In genomic region chr6:113873043-113873667, GRCh38 we compare ENCODE assay signal across 1 cellular context.
TF ChIP-seq lines count a peak whose summit lies in the region.

No MANE protein-coding gene starts in this region.

TF ChIP-seq in HepG2, 621 proteins besides CTCF, POLR2A, EP300 and RAD21 (continued from another document and continues in another):
- TF ChIP-seq IKZF5 (CRISPR knock-in tag; IDR thresholded peaks at IDR 0.05) (no peak), REST (IDR thresholded peaks at IDR 0.05; ENCODE audit: borderline replicate concordance in 1 of 2, low read depth in 1 of 2, low read length in 2 of 2) (peak in 1 of 2 experiments; percentile 35; a peak in 1 of 4 replicates), HNRNPH1 (optimal IDR thresholded peaks at IDR 0.05; ENCODE audit: low read depth, low read length) (no peak), ZBED4 (CRISPR knock-in tag; IDR thresholded peaks at IDR 0.05; ENCODE audit: borderline replicate concordance) (no peak), ZNF17 (CRISPR knock-in tag; IDR thresholded peaks at IDR 0.05) (no peak), IRF2 (CRISPR knock-in tag; IDR thresholded peaks at IDR 0.05) (no peak), RFX5 (IDR thresholded peaks at IDR 0.05; ENCODE audit: low read depth, low read length) (no peak), ZBTB37 (CRISPR knock-in tag; IDR thresholded peaks at IDR 0.05) (no peak), ZBTB10 (CRISPR knock-in tag; IDR thresholded peaks at IDR 0.05; ENCODE audit: borderline replicate concordance) (no peak), JUNB (CRISPR knock-in tag; IDR thresholded peaks at IDR 0.05; ENCODE audit: borderline replicate concordance) (no peak), FOXO1 (CRISPR knock-in tag; IDR thresholded peaks at IDR 0.05) (no peak), RARG (CRISPR knock-in tag; IDR thresholded peaks at IDR 0.05; ENCODE audit: low read depth) (no peak), ZNF331 (CRISPR knock-in tag; IDR thresholded peaks at IDR 0.05) (0 out of 2 replicates have a peak, but pooled peaks have one; percentile 8), SUZ12 (IDR thresholded peaks at IDR 0.05; ENCODE audit: low read depth, low read length) (no peak), LBX2 (CRISPR knock-in tag; IDR thresholded peaks at IDR 0.05; ENCODE audit: borderline replicate concordance) (no peak), ZSCAN29 (CRISPR knock-in tag; conservative IDR thresholded peaks at IDR 0.05) (peak; percentile 75; the same call in 1 of the 2 replicates), HNRNPUL1 (IDR thresholded peaks at IDR 0.05; ENCODE audit: low read depth, low read length) (no peak), AFF4 (CRISPR knock-in tag; IDR thresholded peaks at IDR 0.05) (no peak), HCFC1 (IDR thresholded peaks at IDR 0.05; ENCODE audit: low read depth, low read length) (no peak), SP5 (CRISPR knock-in tag; IDR thresholded peaks at IDR 0.05; ENCODE audit: borderline replicate concordance, low read depth) (no peak), ZNF589 (CRISPR knock-in tag; conservative IDR thresholded peaks at IDR 0.05) (no peak), AGO1 (IDR thresholded peaks at IDR 0.05; ENCODE audit: low read depth, low read length, poor library complexity, severe bottlenecking) (no peak), ZBTB39 (CRISPR knock-in tag; IDR thresholded peaks at IDR 0.05) (no peak), ZNF772 (CRISPR knock-in tag; IDR thresholded peaks at IDR 0.05) (no peak), ZNF317 (CRISPR knock-in tag; IDR thresholded peaks at IDR 0.05) (peak; percentile 79), THYN1 (CRISPR knock-in tag; IDR thresholded peaks at IDR 0.05; ENCODE audit: borderline replicate concordance, low read depth) (no peak), KDM6A (CRISPR knock-in tag; IDR thresholded peaks at IDR 0.05; ENCODE audit: low read depth) (no peak), CENPX (CRISPR knock-in tag; IDR thresholded peaks at IDR 0.05) (no peak), ZNF441 (CRISPR knock-in tag; IDR thresholded peaks at IDR 0.05; ENCODE audit: borderline replicate concordance) (no peak), ZNF274 (CRISPR knock-in tag; IDR thresholded peaks at IDR 0.05) (no peak), CEBPZ (IDR thresholded peaks at IDR 0.05; ENCODE audit: low read length) (no peak)
